Comparison of ENCODE assay signal across 8 cellular contexts in the genomic region with DNA sequence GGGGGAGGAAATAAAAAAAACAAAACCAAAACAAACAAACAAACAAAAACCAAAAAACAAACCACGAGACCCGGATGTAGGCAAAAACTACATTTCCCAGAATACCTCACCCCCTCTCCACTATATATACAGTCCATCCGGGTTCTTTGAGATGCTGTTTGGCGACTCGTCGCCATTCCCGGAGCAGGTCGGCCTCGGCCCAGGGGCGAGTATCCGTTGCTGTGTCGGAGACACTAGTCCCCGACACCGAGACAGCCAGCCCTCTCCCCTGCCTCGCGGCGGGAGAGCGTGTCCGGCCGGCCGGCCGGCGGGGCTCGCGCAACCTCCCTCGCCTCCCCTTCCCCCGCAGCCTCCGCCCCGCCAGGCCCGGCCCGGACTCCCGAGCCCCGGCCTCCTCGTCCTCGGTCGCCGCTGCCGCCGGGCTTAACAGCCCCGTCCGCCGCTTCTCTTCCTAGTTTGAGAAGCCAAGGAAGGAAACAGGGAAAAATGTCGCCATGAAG. TPM values are rescaled to one million over a fixed set of nuclear protein-coding genes. Genes with fewer than 3 reads are reported as not detected.
DNase-seq lines count a peak whose midpoint lies in the region; ATAC-seq and TF ChIP-seq lines count a peak whose summit lies in the region.

A gene (plus strand): TSS at position 154 of the 500 bp plus-strand sequence. CDS start 456 bp downstream, outside the sequence.

- peaks cover 0 to 2% (median 0%) of the 10 kb centered on the region in 5 donors for H3K27me3 Mint-ChIP-seq in naive thymus-derived CD4-positive, alpha-beta T cell

- no peaks in the 10 kb centered on the region for H3K27me3 ChIP-seq in RWPE2 (ENCODE audit: insufficient read depth, poor library complexity, severe bottlenecking)
- no peaks in the 10 kb centered on the region for H3K27me3 ChIP-seq in naive thymus-derived CD4-positive, alpha-beta T cell (ENCODE audit: control insufficient read depth in 2 of 2, insufficient read depth in 2 of 2, low read length in 2 of 2)

- H3K9me3 ChIP-seq in RWPE2 (ENCODE audit: severe bottlenecking) = no peaks in the 10 kb centered on the region
- H3K9me3 ChIP-seq in naive thymus-derived CD4-positive, alpha-beta T cell (ENCODE audit: control insufficient read depth in 2 of 3, low read length in 3 of 3) = no peaks in the 10 kb centered on the region

- H3K4me1 Mint-ChIP-seq in naive thymus-derived CD4-positive, alpha-beta T cell = peaks cover 28 to 57% (median 54%) of the 10 kb centered on the region in 7 donors

- peak within 1 kb of the TSS; percentile 81 for H3K27ac ChIP-seq in RWPE2 (ENCODE audit: poor library complexity, severe bottlenecking)
- H3K27ac ChIP-seq in naive thymus-derived CD4-positive, alpha-beta T cell (ENCODE audit: low read depth, low read length) = peak within 1 kb of the TSS; percentile 97

- peaks cover 36% of the 10 kb centered on the region for H3K36me3 ChIP-seq in RWPE2 (ENCODE audit: low read depth)
- H3K36me3 ChIP-seq in naive thymus-derived CD4-positive, alpha-beta T cell (ENCODE audit: control insufficient read depth in 2 of 3, insufficient read depth in 3 of 3, low read length in 3 of 3) = peaks cover 0 to 10% (median 0%) of the 10 kb centered on the region in 3 experiments

- peaks cover 0 to 17% (median 0%) of the 10 kb centered on the region in 5 donors for H3K36me3 Mint-ChIP-seq in naive thymus-derived CD4-positive, alpha-beta T cell

- peaks cover 33% of the 10 kb centered on the region for H3K4me1 ChIP-seq in RWPE2 (ENCODE audit: insufficient read depth, poor library complexity, severe bottlenecking)
- H3K4me1 ChIP-seq in naive thymus-derived CD4-positive, alpha-beta T cell (ENCODE audit: control insufficient read depth in 2 of 2, insufficient read depth in 2 of 2, low read length in 2 of 2) = peaks cover 34 to 40% of the 10 kb centered on the region in 2 donors

- H3K4me3 Mint-ChIP-seq in naive thymus-derived CD4-positive, alpha-beta T cell = peak within 1 kb of the TSS; percentile 87 to 98 (median 96)

- DNase-seq in DMS53 (lab: John Stamatoyannopoulos, UW) = peak; percentile 96
- DNase-seq in LNCaP clone FGC (ENCODE audit: low read depth) = peak; percentile 70
- peak; percentile 73 for DNase-seq in RWPE2 (ENCODE audit: low spot score)
- peak; percentile 57 for DNase-seq in activated T-helper 9 cell treated with anti-CD3 and anti-CD28 coated beads, Interleukin-2, amount 50 U/mL, for 16 hours (ENCODE audit: low read depth)
- peak; percentile 93 for DNase-seq in fibroblast of peridontal ligament (ENCODE audit: extremely low read depth)
- DNase-seq in naive thymus-derived CD4-positive, alpha-beta T cell = peak; percentile 61 to 88 (median 85)
- peak; percentile 70 to 88 (median 72) for DNase-seq in stimulated activated naive CD4-positive, alpha-beta T cell (lab: John Stamatoyannopoulos, UW)

- CTCF ChIA-PET in naive thymus-derived CD4-positive, alpha-beta T cell (lab: Charles Lee) = no interaction called here

- ATAC-seq in GM21737 (IDR thresholded peaks at IDR 0.05; ENCODE audit: unreplicated experiment) (peak; percentile 48), RWPE2 (ENCODE audit: low read depth) (peak; percentile 60)
- peak; percentile 84 for ATAC-seq in naive thymus-derived CD4-positive, alpha-beta T cell

- intact Hi-C loops in naive thymus-derived CD4-positive, alpha-beta T cell (cut with micrococcal nuclease) = loop anchor here (1.0 to 10.0 kb wide), 11 partner anchors 38 to 931 kb away; a partner anchor contains a TSS

- H3K4me3 ChIP-seq in LNCaP clone FGC (ENCODE audit: low read depth, low read length) (peak within 1 kb of the TSS; percentile 75), RWPE2 (ENCODE audit: severe bottlenecking) (peak within 1 kb of the TSS; percentile 67)
- H3K4me3 ChIP-seq in naive thymus-derived CD4-positive, alpha-beta T cell (ENCODE audit: low read length) = peak within 1 kb of the TSS; percentile 92

- no peak for TF ChIP-seq CTCF in LNCaP clone FGC (IDR thresholded peaks at IDR 0.05; ENCODE audit: control insufficient read depth, extremely low read depth, insufficient read depth)
- TF ChIP-seq CTCF in RWPE2 (IDR thresholded peaks at IDR 0.05; ENCODE audit: poor library complexity, severe bottlenecking) = no peak

- H3K9me3 Mint-ChIP-seq in naive thymus-derived CD4-positive, alpha-beta T cell = peaks cover 0 to 2% (median 0%) of the 10 kb centered on the region in 11 donors

- POLR2A ChIA-PET in naive thymus-derived CD4-positive, alpha-beta T cell (lab: Charles Lee) = interaction anchor here (0.9 to 3.8 kb wide), 7 partner anchors 27 to 333 kb away, joined by 3 to 26 read pairs (median 5); a partner anchor contains a TSS

- H3K27ac Mint-ChIP-seq in naive thymus-derived CD4-positive, alpha-beta T cell = peak within 1 kb of the TSS; percentile 90 to 95 (median 95)

RNA-seq across cellular contexts. Expression of the gene that starts here (rescaled TPM):
- 100 to 1,000 TPM; 171 to 361 (median 205) TPM for total RNA-seq in naive thymus-derived CD4-positive, alpha-beta T cell
- polyA plus RNA-seq in naive thymus-derived CD4-positive, alpha-beta T cell = 100 to 1,000 TPM in 1 of 2 donors, 10 to 100 TPM in 1; 95.1 to 155 TPM

Comparison
In these comparisons a context has a peak if more than half of its experiments do, and no peak if none do; other contexts are left out.
1. Peak in every context shown above with its lines: DNase-seq, ATAC-seq, H3K4me3 ChIP-seq and H3K27ac ChIP-seq.